ENCODE assay signal across 8 cellular contexts in the genomic region with DNA sequence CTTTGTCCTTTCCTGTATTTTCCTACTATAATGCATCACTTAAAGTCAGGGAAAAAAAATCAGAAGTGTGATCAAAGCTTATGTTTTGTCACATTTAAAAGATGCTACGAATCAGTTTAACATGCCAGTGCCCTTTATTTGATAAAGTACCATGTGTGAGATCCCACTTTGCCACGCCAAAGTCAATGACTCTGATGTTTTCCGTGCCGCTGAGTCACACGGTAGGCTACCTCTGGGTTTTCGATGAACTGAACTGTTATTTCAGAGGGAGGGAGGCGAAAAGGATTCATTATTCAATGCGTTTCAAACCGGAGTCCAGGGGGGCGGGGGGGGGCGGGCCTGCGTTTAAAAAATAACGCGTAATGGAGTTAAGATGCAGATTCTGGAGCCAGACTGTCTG.
DNase-seq lines count a peak whose midpoint lies in the region; ATAC-seq, FAIRE-seq and TF ChIP-seq lines count a peak whose summit lies in the region.

No MANE protein-coding gene starts in this region.

- no peaks in the 10 kb centered on the region for H3K9me3 Mint-ChIP-seq in activated naive CD4-positive, alpha-beta T cell treated with anti-CD3 and anti-CD28 coated beads for 36 hours
- no peaks in the 10 kb centered on the region for H3K9me3 Mint-ChIP-seq in activated naive CD4-positive, alpha-beta T cell treated with anti-CD3 and anti-CD28 coated beads, Interleukin-2, amount 50 U/mL, for 72 hours

- H3K27me3 Mint-ChIP-seq in activated naive CD4-positive, alpha-beta T cell treated with anti-CD3 and anti-CD28 coated beads for 36 hours (ENCODE audit: low read depth) = peaks cover 52% of the 10 kb centered on the region

- H3K4me1 ChIP-seq in thyroid gland = peaks cover 12 to 29% of the 10 kb centered on the region in 2 donors

- peak overlapping the region; percentile 10 to 81 (median 58) for H3K27ac ChIP-seq in thyroid gland

- H3K27me3 ChIP-seq in kidney epithelial cell (ENCODE audit: control insufficient read depth, insufficient read depth, low read length) (no peaks in the 10 kb centered on the region), thyroid gland (no peaks in the 10 kb centered on the region)

- CTCF ChIA-PET in activated naive CD4-positive, alpha-beta T cell treated with anti-CD3 and anti-CD28 coated beads for 36 hours (lab: Charles Lee) = interaction anchor here (0.9 kb wide), 1 partner anchor 125 kb away, joined by 3 read pairs; no protein-coding TSS in a partner anchor

- peak; percentile 18 for DNase-seq in activated naive CD4-positive, alpha-beta T cell treated with anti-CD3 and anti-CD28 coated beads for 36 hours
- DNase-seq in activated naive CD4-positive, alpha-beta T cell treated with anti-CD3 and anti-CD28 coated beads, Interleukin-2, amount 50 U/mL, for 16 hours = no peak
- DNase-seq in activated naive CD4-positive, alpha-beta T cell treated with anti-CD3 and anti-CD28 coated beads, Interleukin-2, amount 50 U/mL, for 72 hours (ENCODE audit: low spot score in 2 of 2) = no peak
- no peak for DNase-seq in kidney epithelial cell (ENCODE audit: low read depth)
- DNase-seq in thyroid gland = peak; percentile 34 to 39
- no peak for DNase-seq in GM10266 (ENCODE audit: extremely low spot score)
- no peak for DNase-seq in urothelium cell line (ENCODE audit: low spot score)

- 11 to 14% methylated on average over 14 of the region's 14 CpGs for WGBS in thyroid gland, 2 donors

- H3K4me3 Mint-ChIP-seq in activated naive CD4-positive, alpha-beta T cell treated with anti-CD3 and anti-CD28 coated beads for 36 hours = peak overlapping the region; percentile 74

- H3K36me3 Mint-ChIP-seq in activated naive CD4-positive, alpha-beta T cell treated with anti-CD3 and anti-CD28 coated beads for 36 hours (ENCODE audit: low read depth) = no peaks in the 10 kb centered on the region
- peaks cover 0 to 9% of the 10 kb centered on the region in 2 donors for H3K36me3 Mint-ChIP-seq in activated naive CD4-positive, alpha-beta T cell treated with anti-CD3 and anti-CD28 coated beads, Interleukin-2, amount 50 U/mL, for 72 hours

- H3K4me1 Mint-ChIP-seq in activated naive CD4-positive, alpha-beta T cell treated with anti-CD3 and anti-CD28 coated beads for 36 hours (ENCODE audit: low read depth) = peaks cover 9% of the 10 kb centered on the region

- H3K9me3 ChIP-seq in thyroid gland = no peaks in the 10 kb centered on the region

- H3K36me3 ChIP-seq in kidney epithelial cell (ENCODE audit: control insufficient read depth, insufficient read depth, low read length) (no peaks in the 10 kb centered on the region), thyroid gland (no peaks in the 10 kb centered on the region)

- intact Hi-C loops in activated naive CD4-positive, alpha-beta T cell treated with anti-CD3 and anti-CD28 coated beads for 36 hours (cut with micrococcal nuclease) = no loop called here
- intact Hi-C loops in thyroid gland (cut with DNase I) = no loop called here

- TF ChIP-seq POLR2A in thyroid gland (IDR thresholded peaks at IDR 0.05) = no peak

- H3K4me3 ChIP-seq in kidney epithelial cell (ENCODE audit: low read depth, low read length) (peak overlapping the region; percentile 47), thyroid gland (replicated peaks in 1 of 3) (peak overlapping the region in 1 of 3 donors; percentile 35)

- no peak for FAIRE-seq in urothelium cell line (lab: Jason Lieb, UNC)

- peak; percentile 7 to 18 for ATAC-seq in activated naive CD4-positive, alpha-beta T cell treated with anti-CD3 and anti-CD28 coated beads, Interleukin-2, amount 50 U/mL, for 72 hours
- no peak for ATAC-seq in GM18867 (IDR thresholded peaks at IDR 0.05; ENCODE audit: unreplicated experiment)

- H3K27ac Mint-ChIP-seq in activated naive CD4-positive, alpha-beta T cell treated with anti-CD3 and anti-CD28 coated beads for 36 hours = no peak overlapping the region
- no peak overlapping the region for H3K27ac Mint-ChIP-seq in activated naive CD4-positive, alpha-beta T cell treated with anti-CD3 and anti-CD28 coated beads, Interleukin-2, amount 50 U/mL, for 72 hours

- no peak for TF ChIP-seq CTCF in kidney epithelial cell (IDR thresholded peaks at IDR 0.05; ENCODE audit: insufficient read depth, low read length, poor library complexity, severe bottlenecking)
- no peak for TF ChIP-seq CTCF in thyroid gland (IDR thresholded peaks at IDR 0.05)
- TF ChIP-seq CTCF in GM10266 (IDR thresholded peaks at IDR 0.05; ENCODE audit: control insufficient read depth, insufficient read depth, low read depth, missing control alignments) = no peak

Comparison
In these comparisons a context has a peak if more than half of its experiments do, and no peak if none do; other contexts are left out.
1. DNase-seq: peak in activated naive CD4-positive, alpha-beta T cell treated with anti-CD3 and anti-CD28 coated beads for 36 hours (single experiment) and thyroid gland (2 of 2); none in activated naive CD4-positive, alpha-beta T cell treated with anti-CD3 and anti-CD28 coated beads, Interleukin-2, amount 50 U/mL, for 16 hours (single experiment), activated naive CD4-positive, alpha-beta T cell treated with anti-CD3 and anti-CD28 coated beads, Interleukin-2, amount 50 U/mL, for 72 hours (0 of 2), kidney epithelial cell (single experiment), GM10266 (single experiment) and urothelium cell line (single experiment).